ENCODE assay signal across 8 cellular contexts in genomic region chr6:106574729-106575458, GRCh38. TPM values are rescaled to one million over a fixed set of nuclear protein-coding genes. Genes with fewer than 3 reads are reported as not detected.
A peak's percentile ranks its signal among the peaks of the same experiment; 100 is the strongest.
DNase-seq lines count a peak whose midpoint lies in the region; ATAC-seq and TF ChIP-seq lines count a peak whose summit lies in the region.

No MANE protein-coding gene starts in this region.

- no peak for ATAC-seq in GM21825 (IDR thresholded peaks at IDR 0.05; ENCODE audit: unreplicated experiment)

- H3K4me3 ChIP-seq in ectodermal cell (ENCODE audit: insufficient read depth, low read depth, low read length) (no peak overlapping the region), ascending aorta (no peak overlapping the region)

- WGBS in ectodermal cell, 2 experiments, result 86 to 87% methylated on average over 16 of the region's 16 CpGs

- intact Hi-C loops in ascending aorta (cut with DNase I), result no loop called here

- H3K9me3 ChIP-seq in ectodermal cell (ENCODE audit: control insufficient read depth, low read length) (no peaks in the 10 kb centered on the region), ascending aorta (no peaks in the 10 kb centered on the region)

- no peaks in the 10 kb centered on the region for H3K36me3 ChIP-seq in ectodermal cell (ENCODE audit: control insufficient read depth, insufficient read depth, low read length)
- peaks cover 0 to 5% of the 10 kb centered on the region in 2 donors for H3K36me3 ChIP-seq in ascending aorta

- H3K4me1 ChIP-seq in ectodermal cell (ENCODE audit: control insufficient read depth, insufficient read depth, low read length), result no peaks in the 10 kb centered on the region
- H3K4me1 ChIP-seq in ascending aorta, result no peaks in the 10 kb centered on the region

- DNase-seq in Daoy (ENCODE audit: low read depth) (peak; percentile 65), OCI-M1 (lab: John Stamatoyannopoulos, UW) (peak; percentile 85), occipital lobe (lab: John Stamatoyannopoulos, UW) (peak; percentile 40), ascending aorta (ENCODE audit: low spot score in 2 of 2) (no peak), NCI-H526 treated with DMSO at 0.1 percent for 48 hours (lab: John Stamatoyannopoulos, UW) (no peak)
- DNase-seq in activated CD8-positive, alpha-beta memory T cell treated with anti-CD3 and anti-CD28 coated beads for 24 hours, result no peak

- TF ChIP-seq CTCF in ascending aorta (IDR thresholded peaks at IDR 0.05), result no peak

- H3K27me3 ChIP-seq in ectodermal cell (ENCODE audit: control insufficient read depth, insufficient read depth, low read length, poor library complexity, severe bottlenecking) (no peaks in the 10 kb centered on the region), ascending aorta (no peaks in the 10 kb centered on the region)

- H3K27ac ChIP-seq in ectodermal cell (ENCODE audit: insufficient read depth, low read depth, low read length, poor library complexity, severe bottlenecking) (peak overlapping the region; percentile 11), ascending aorta (no peak overlapping the region)

RNA-seq across cellular contexts. Expression of gene RTN4IP1, which starts 54.4 kb away (rescaled TPM):
- total RNA-seq in Daoy (2014; rRNA removed; shearing (Covaris generic)), result 20.1 and 23.3 TPM in 2 replicates
- polyA plus RNA-seq in ectodermal cell (2013, experiment 1 of 4), result 10.8 TPM
- 13.4 TPM for polyA plus RNA-seq in ectodermal cell (2013, experiment 2 of 4)
- 11.6 TPM for polyA plus RNA-seq in ectodermal cell (2013, experiment 3 of 4)
- 12.6 TPM for polyA plus RNA-seq in ectodermal cell (2013, experiment 4 of 4)
- 9.0 TPM for total RNA-seq in occipital lobe
- 0.43 TPM for total RNA-seq in ascending aorta

RNA-seq across cellular contexts. Expression of gene QRSL1, which starts 54.5 kb away (rescaled TPM):
- 15.5 and 16.5 TPM in 2 replicates for total RNA-seq in Daoy (2014; rRNA removed; shearing (Covaris generic))
- 21.2 TPM for polyA plus RNA-seq in ectodermal cell (2013, experiment 1 of 4)
- 16.6 TPM for polyA plus RNA-seq in ectodermal cell (2013, experiment 2 of 4)
- polyA plus RNA-seq in ectodermal cell (2013, experiment 3 of 4), result 13.8 TPM
- 14.2 TPM for polyA plus RNA-seq in ectodermal cell (2013, experiment 4 of 4)
- 19.7 TPM for total RNA-seq in occipital lobe
- total RNA-seq in ascending aorta, result 3.9 TPM

Comparison
In these comparisons a context has a peak if more than half of its experiments do, and no peak if none do; other contexts are left out.
1. DNase-seq: peak in Daoy (single experiment), OCI-M1 (single experiment) and occipital lobe (single experiment); none in ascending aorta (0 of 2), NCI-H526 treated with DMSO at 0.1 percent for 48 hours (single experiment) and activated CD8-positive, alpha-beta memory T cell treated with anti-CD3 and anti-CD28 coated beads for 24 hours (single experiment).